ENCODE assay signal across 14 cellular contexts in the genomic region with DNA sequence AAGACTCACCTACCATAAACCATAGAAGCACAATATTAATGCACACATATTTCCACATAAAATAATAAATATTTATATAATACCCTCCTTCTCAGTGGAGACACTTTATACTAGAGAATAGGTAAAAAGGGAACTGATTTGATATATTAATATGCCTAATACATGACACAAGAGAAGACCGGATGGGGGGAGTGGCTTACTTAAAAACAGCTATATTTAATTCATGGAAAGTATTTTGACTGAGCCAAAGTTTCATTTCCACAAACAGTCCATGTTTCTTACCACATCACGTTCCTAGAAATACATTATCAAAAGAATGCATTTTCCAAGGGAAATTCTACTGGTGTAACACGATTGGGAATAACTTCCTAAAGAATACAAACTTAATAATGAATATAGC.
"Had no signal": no experiment of that assay in that cellular context is flagged by ENCODE, and none has a peak within 500 bp of the region (broad histone marks: within the 10 kb centered on the region; RNA-seq: fewer than 3 reads in every experiment).

No MANE protein-coding gene starts in this region.

- H3K27me3 ChIP-seq: esophagus squamous epithelium, thyroid gland had no signal

- H3K36me3 ChIP-seq: esophagus squamous epithelium, thyroid gland, WERI-Rb-1 had no signal

- H3K27me3 Mint-ChIP-seq: activated T-helper 17 cell treated with anti-CD3 and anti-CD28 coated beads, Interleukin-2, amount 50 U/mL, for 72 hours had no signal

- DNase-seq: activated CD4-positive, alpha-beta T cell treated with anti-CD3 and anti-CD28 coated beads for 48 hours; activated naive CD4-positive, alpha-beta T cell treated with anti-CD3 and anti-CD28 coated beads for 36 hours; esophagus squamous epithelium; foreskin fibroblast; glutamatergic neuron; retina; stimulated activated CD4-positive, alpha-beta T cell treated with anti-CD3 and anti-CD28 coated beads, Interleukin-4, amount 100 ng/mL, for 4 hours; thyroid gland; WERI-Rb-1 had no signal

- FAIRE-seq: colon, urothelium cell line had no signal

- H3K4me1 ChIP-seq: esophagus squamous epithelium had no signal

- H3K4me1 Mint-ChIP-seq: mesothelial cell of epicardium had no signal

- H3K4me3 ChIP-seq: esophagus squamous epithelium, skin epidermis, thyroid gland had no signal

- H3K9me3 ChIP-seq: esophagus squamous epithelium, thyroid gland had no signal

- H3K27ac ChIP-seq: esophagus squamous epithelium, skin epidermis, thyroid gland, WERI-Rb-1 had no signal

- H3K4me3 Mint-ChIP-seq: activated naive CD4-positive, alpha-beta T cell treated with anti-CD3 and anti-CD28 coated beads for 36 hours; activated T-helper 17 cell treated with anti-CD3 and anti-CD28 coated beads, Interleukin-2, amount 50 U/mL, for 72 hours; mesothelial cell of epicardium had no signal

- H3K27ac Mint-ChIP-seq: activated naive CD4-positive, alpha-beta T cell treated with anti-CD3 and anti-CD28 coated beads for 36 hours; mesothelial cell of epicardium had no signal
